ENCODE assay signal across 8 cellular contexts in genomic region chr12:50187084-50187900, GRCh38. TPM values are rescaled to one million over a fixed set of nuclear protein-coding genes. Genes with fewer than 3 reads are reported as not detected.
A peak's percentile ranks its signal among the peaks of the same experiment; 100 is the strongest.
DNase-seq lines count a peak whose midpoint lies in the region; ATAC-seq and TF ChIP-seq lines count a peak whose summit lies in the region.

No MANE protein-coding gene starts in this region.

- H3K4me3 ChIP-seq in astrocyte of the cerebellum (ENCODE audit: low read depth, low read length) (no peak overlapping the region), skeletal muscle cell (ENCODE audit: low read depth, low read length) (no peak overlapping the region)

- DNase-seq in astrocyte of the cerebellum (ENCODE audit: low read depth) (peak; percentile 91), skeletal muscle cell (ENCODE audit: low read depth) (peak; percentile 75), hippocampal formation (lab: John Stamatoyannopoulos, UW) (no peak), RKO (ENCODE audit: low spot score) (no peak), left colon (no peak), mucosa of gallbladder (ENCODE audit: low spot score) (no peak)

- TF ChIP-seq POLR2A in GM19193 (IDR thresholded peaks at IDR 0.05; ENCODE audit: extremely low read depth, insufficient read depth, insufficient read length): peak; percentile 29

- in situ Hi-C loops in astrocyte of the cerebellum (cut with HindIII; ENCODE audit: low sequenced_read_pairs): no loop called here

- intact Hi-C loops in left colon (cut with DNase I, micrococcal nuclease): loop anchor here in 1 of 2 donors (5.0 kb wide), 1 partner anchor 125 kb away; no protein-coding TSS in a partner anchor

- peak; percentile 61 for ATAC-seq in HG03342 (IDR thresholded peaks at IDR 0.05; ENCODE audit: unreplicated experiment)
- ATAC-seq in left colon: no peak

- TF ChIP-seq CTCF in astrocyte of the cerebellum (IDR thresholded peaks at IDR 0.05; ENCODE audit: low read depth, low read length, missing control alignments): no peak

RNA-seq across cellular contexts. Expression of gene CERS5, which starts 20.1 kb away (rescaled TPM):
- total RNA-seq in left colon (10 to 100 TPM; 19.7 to 24.8 TPM), mucosa of gallbladder (37.9 TPM)

Comparison
In these comparisons a context has a peak if more than half of its experiments do, and no peak if none do; other contexts are left out.
1. DNase-seq: peak in astrocyte of the cerebellum (single experiment) and skeletal muscle cell (single experiment); none in hippocampal formation (0 of 2), RKO (single experiment), left colon (0 of 2) and mucosa of gallbladder (single experiment).